In genomic region chr6:5302220-5302946, GRCh38 we compare ENCODE assay signal across 1 cellular context.
TF ChIP-seq lines count a peak whose summit lies in the region.

No MANE protein-coding gene starts in this region.

TF ChIP-seq in K562, 482 proteins besides CTCF, POLR2A, EP300 and RAD21 (continued from another document and continues in another):
- no peak for TF ChIP-seq YY1 (IDR thresholded peaks at IDR 0.05; ENCODE audit: borderline replicate concordance in 1 of 3, control insufficient read depth in 1 of 3, extremely low read depth in 1 of 3, insufficient read depth in 3 of 3, insufficient read length in 1 of 3, insufficient replicate concordance in 2 of 3, low read depth in 1 of 3, low read length in 2 of 3)
- TF ChIP-seq EZH2 (IDR thresholded peaks at IDR 0.05; ENCODE audit: borderline replicate concordance, low read depth, low read length), result no peak
- TF ChIP-seq ZFP36 (IDR thresholded peaks at IDR 0.05; ENCODE audit: low read depth, low read length, partially characterized antibody), result no peak
- TF ChIP-seq, protein P1, sequence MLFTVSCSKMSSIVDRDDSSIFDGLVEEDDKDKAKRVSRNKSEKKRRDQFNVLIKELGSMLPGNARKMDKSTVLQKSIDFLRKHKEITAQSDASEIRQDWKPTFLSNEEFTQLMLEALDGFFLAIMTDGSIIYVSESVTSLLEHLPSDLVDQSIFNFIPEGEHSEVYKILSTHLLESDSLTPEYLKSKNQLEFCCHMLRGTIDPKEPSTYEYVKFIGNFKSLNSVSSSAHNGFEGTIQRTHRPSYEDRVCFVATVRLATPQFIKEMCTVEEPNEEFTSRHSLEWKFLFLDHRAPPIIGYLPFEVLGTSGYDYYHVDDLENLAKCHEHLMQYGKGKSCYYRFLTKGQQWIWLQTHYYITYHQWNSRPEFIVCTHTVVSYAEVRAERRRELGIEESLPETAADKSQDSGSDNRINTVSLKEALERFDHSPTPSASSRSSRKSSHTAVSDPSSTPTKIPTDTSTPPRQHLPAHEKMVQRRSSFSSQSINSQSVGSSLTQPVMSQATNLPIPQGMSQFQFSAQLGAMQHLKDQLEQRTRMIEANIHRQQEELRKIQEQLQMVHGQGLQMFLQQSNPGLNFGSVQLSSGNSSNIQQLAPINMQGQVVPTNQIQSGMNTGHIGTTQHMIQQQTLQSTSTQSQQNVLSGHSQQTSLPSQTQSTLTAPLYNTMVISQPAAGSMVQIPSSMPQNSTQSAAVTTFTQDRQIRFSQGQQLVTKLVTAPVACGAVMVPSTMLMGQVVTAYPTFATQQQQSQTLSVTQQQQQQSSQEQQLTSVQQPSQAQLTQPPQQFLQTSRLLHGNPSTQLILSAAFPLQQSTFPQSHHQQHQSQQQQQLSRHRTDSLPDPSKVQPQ (CRISPR knock-in tag; IDR thresholded peaks at IDR 0.05; ENCODE audit: borderline replicate concordance), result no peak
- TF ChIP-seq PHB (CRISPR knock-in tag; IDR thresholded peaks at IDR 0.05), result no peak
- TF ChIP-seq SUPT5H (IDR thresholded peaks at IDR 0.05), result no peak
- TF ChIP-seq BCLAF1 (IDR thresholded peaks at IDR 0.05; ENCODE audit: borderline replicate concordance in 1 of 2, control insufficient read depth in 1 of 2, low read depth in 2 of 2, low read length in 1 of 2), result no peak
- TF ChIP-seq ZNF584 (CRISPR knock-in tag; IDR thresholded peaks at IDR 0.05; ENCODE audit: low read depth), result 0 out of 2 replicates have a peak, but pooled peaks have one; percentile 67
- TF ChIP-seq SNAPC5 (CRISPR knock-in tag; IDR thresholded peaks at IDR 0.05), result no peak
- TF ChIP-seq CHD4 (IDR thresholded peaks at IDR 0.05; ENCODE audit: insufficient read depth, insufficient replicate concordance, low read depth, low read length, poor library complexity, severe bottlenecking), result no peak
- TF ChIP-seq, protein P2, sequence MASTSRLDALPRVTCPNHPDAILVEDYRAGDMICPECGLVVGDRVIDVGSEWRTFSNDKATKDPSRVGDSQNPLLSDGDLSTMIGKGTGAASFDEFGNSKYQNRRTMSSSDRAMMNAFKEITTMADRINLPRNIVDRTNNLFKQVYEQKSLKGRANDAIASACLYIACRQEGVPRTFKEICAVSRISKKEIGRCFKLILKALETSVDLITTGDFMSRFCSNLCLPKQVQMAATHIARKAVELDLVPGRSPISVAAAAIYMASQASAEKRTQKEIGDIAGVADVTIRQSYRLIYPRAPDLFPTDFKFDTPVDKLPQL (IDR thresholded peaks at IDR 0.05; ENCODE audit: extremely low read depth, insufficient read length), result no peak
- TF ChIP-seq CEBPG (CRISPR knock-in tag; IDR thresholded peaks at IDR 0.05), result no peak
- TF ChIP-seq CEBPG (tag; conservative IDR thresholded peaks at IDR 0.05 in 1 of 2, IDR thresholded peaks at IDR 0.05 in 1 of 2), result no peak
- TF ChIP-seq MTA2 (IDR thresholded peaks at IDR 0.05; ENCODE audit: low read depth), result no peak
- TF ChIP-seq ZNF239 (CRISPR knock-in tag; IDR thresholded peaks at IDR 0.05), result no peak
- TF ChIP-seq CHD2 (IDR thresholded peaks at IDR 0.05; ENCODE audit: low read depth, low read length), result no peak
- TF ChIP-seq STAT5A (IDR thresholded peaks at IDR 0.05; ENCODE audit: borderline replicate concordance, low read length), result no peak
- TF ChIP-seq ZNF12 (CRISPR knock-in tag; IDR thresholded peaks at IDR 0.05), result no peak
- no peak for TF ChIP-seq ZNF280A (IDR thresholded peaks at IDR 0.05; ENCODE audit: low read depth, partially characterized antibody)
- no peak for TF ChIP-seq PPARD (CRISPR knock-in tag; IDR thresholded peaks at IDR 0.05)
- no peak for TF ChIP-seq ZBED1 (IDR thresholded peaks at IDR 0.05)
- peak; percentile 82 for TF ChIP-seq USF2 (CRISPR knock-in tag; IDR thresholded peaks at IDR 0.05)
- no peak for TF ChIP-seq ZNF121 (CRISPR knock-in tag; conservative IDR thresholded peaks at IDR 0.05)
- TF ChIP-seq, protein P3, sequence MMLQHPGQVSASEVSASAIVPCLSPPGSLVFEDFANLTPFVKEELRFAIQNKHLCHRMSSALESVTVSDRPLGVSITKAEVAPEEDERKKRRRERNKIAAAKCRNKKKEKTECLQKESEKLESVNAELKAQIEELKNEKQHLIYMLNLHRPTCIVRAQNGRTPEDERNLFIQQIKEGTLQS (IDR thresholded peaks at IDR 0.05), result peak; percentile 49; the same call in 1 of the 2 replicates
- TF ChIP-seq, protein P3 (CRISPR knock-in tag; conservative IDR thresholded peaks at IDR 0.05), result no peak
- TF ChIP-seq XRCC3 (IDR thresholded peaks at IDR 0.05), result no peak
- TF ChIP-seq BRCA1 (IDR thresholded peaks at IDR 0.05), result no peak
- no peak for TF ChIP-seq BRCA1 (CRISPR knock-in tag; IDR thresholded peaks at IDR 0.05)
- TF ChIP-seq STAT6 (CRISPR knock-in tag; IDR thresholded peaks at IDR 0.05), result no peak
- peak; percentile 42; the same call in 1 of the 2 replicates for TF ChIP-seq ZNF316 (IDR thresholded peaks at IDR 0.05)
- TF ChIP-seq SP2 (IDR thresholded peaks at IDR 0.05; ENCODE audit: extremely low read depth, low read depth, low read length, poor library complexity, severe bottlenecking), result no peak
- TF ChIP-seq ZC3H11A (IDR thresholded peaks at IDR 0.05; ENCODE audit: low read depth, low read length), result no peak
- TF ChIP-seq ZNF699 (CRISPR knock-in tag; IDR thresholded peaks at IDR 0.05; ENCODE audit: insufficient replicate concordance), result no peak
- TF ChIP-seq NCOA6 (IDR thresholded peaks at IDR 0.05), result no peak
- no peak for TF ChIP-seq MCM2 (IDR thresholded peaks at IDR 0.05; ENCODE audit: low read depth)
- TF ChIP-seq CXXC5 (CRISPR knock-in tag; IDR thresholded peaks at IDR 0.05), result 0 out of 2 replicates have a peak, but pooled peaks have one; percentile 28
- no peak for TF ChIP-seq ZBTB17 (CRISPR knock-in tag; IDR thresholded peaks at IDR 0.05)
- TF ChIP-seq ZNF124 (CRISPR knock-in tag; IDR thresholded peaks at IDR 0.05), result no peak
- no peak for TF ChIP-seq ZFPM2 (CRISPR knock-in tag; IDR thresholded peaks at IDR 0.05)
- no peak for TF ChIP-seq ZBTB8A (IDR thresholded peaks at IDR 0.05; ENCODE audit: partially characterized antibody)
- no peak for TF ChIP-seq HMG20A (CRISPR knock-in tag; conservative IDR thresholded peaks at IDR 0.05)
- no peak for TF ChIP-seq ILK (tag; IDR thresholded peaks at IDR 0.05; ENCODE audit: borderline replicate concordance, low read depth)
- no peak for TF ChIP-seq MEF2A (IDR thresholded peaks at IDR 0.05; ENCODE audit: control insufficient read depth, low read depth, low read length)
- no peak for TF ChIP-seq ZSCAN29 (IDR thresholded peaks at IDR 0.05)
- no peak for TF ChIP-seq CCNT2 (IDR thresholded peaks at IDR 0.05; ENCODE audit: borderline replicate concordance, extremely low read depth, insufficient read length, low read depth, low read length)
- TF ChIP-seq ETV1 (tag; conservative IDR thresholded peaks at IDR 0.05; ENCODE audit: low read depth), result no peak
- no peak for TF ChIP-seq RUNX1 (IDR thresholded peaks at IDR 0.05; ENCODE audit: low read depth)
- TF ChIP-seq, protein P4, sequence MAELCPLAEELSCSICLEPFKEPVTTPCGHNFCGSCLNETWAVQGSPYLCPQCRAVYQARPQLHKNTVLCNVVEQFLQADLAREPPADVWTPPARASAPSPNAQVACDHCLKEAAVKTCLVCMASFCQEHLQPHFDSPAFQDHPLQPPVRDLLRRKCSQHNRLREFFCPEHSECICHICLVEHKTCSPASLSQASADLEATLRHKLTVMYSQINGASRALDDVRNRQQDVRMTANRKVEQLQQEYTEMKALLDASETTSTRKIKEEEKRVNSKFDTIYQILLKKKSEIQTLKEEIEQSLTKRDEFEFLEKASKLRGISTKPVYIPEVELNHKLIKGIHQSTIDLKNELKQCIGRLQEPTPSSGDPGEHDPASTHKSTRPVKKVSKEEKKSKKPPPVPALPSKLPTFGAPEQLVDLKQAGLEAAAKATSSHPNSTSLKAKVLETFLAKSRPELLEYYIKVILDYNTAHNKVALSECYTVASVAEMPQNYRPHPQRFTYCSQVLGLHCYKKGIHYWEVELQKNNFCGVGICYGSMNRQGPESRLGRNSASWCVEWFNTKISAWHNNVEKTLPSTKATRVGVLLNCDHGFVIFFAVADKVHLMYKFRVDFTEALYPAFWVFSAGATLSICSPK (IDR thresholded peaks at IDR 0.05; ENCODE audit: borderline replicate concordance), result no peak
- TF ChIP-seq THRA (IDR thresholded peaks at IDR 0.05), result no peak
- peak; percentile 46 to 72; a peak in 2 of 4 replicates for TF ChIP-seq RCOR1 (IDR thresholded peaks at IDR 0.05; ENCODE audit: borderline replicate concordance in 1 of 2, low read depth in 2 of 2, low read length in 2 of 2)
- TF ChIP-seq TFE3 (CRISPR knock-in tag; IDR thresholded peaks at IDR 0.05), result no peak; the same call in 1 of the 2 replicates
- TF ChIP-seq ZNF384 (IDR thresholded peaks at IDR 0.05; ENCODE audit: low read depth, low read length), result peak; percentile 67
